1 cellular context compared by ENCODE assay signal in genomic region chr19:33406521-33407139, GRCh38.
TF ChIP-seq lines count a peak whose summit lies in the region.

No MANE protein-coding gene starts in this region.

TF ChIP-seq in HEK293, 187 proteins besides CTCF, POLR2A, EP300 and RAD21 (continued from another document):
- TF ChIP-seq ZNF280D (tag by site-specific recombination; IDR thresholded peaks at IDR 0.05) (no peak), ZNF148 (tag by site-specific recombination; IDR thresholded peaks at IDR 0.05; ENCODE audit: borderline replicate concordance) (no peak), OSR2 (tag by site-specific recombination; IDR thresholded peaks at IDR 0.05) (no peak), ZNF660 (tag by site-specific recombination; IDR thresholded peaks at IDR 0.05) (no peak; the same call in 1 of the 2 replicates), ZNF2 (tag by site-specific recombination; IDR thresholded peaks at IDR 0.05) (peak; percentile 99), HOXA7 (CRISPR knock-in tag; IDR thresholded peaks at IDR 0.05; ENCODE audit: borderline replicate concordance) (no peak), ZNF138 (tag by site-specific recombination; IDR thresholded peaks at IDR 0.05; ENCODE audit: borderline replicate concordance) (no peak), ZNF501 (tag by site-specific recombination; IDR thresholded peaks at IDR 0.05) (peak; percentile 58; the same call in 1 of the 2 replicates), ZFP41 (tag by site-specific recombination; IDR thresholded peaks at IDR 0.05; ENCODE audit: borderline replicate concordance) (no peak), ZNF76 (tag by site-specific recombination; IDR thresholded peaks at IDR 0.05; ENCODE audit: borderline replicate concordance, low read depth) (peak; percentile 40; the same call in 1 of the 2 replicates), KLF1 (tag by site-specific recombination; IDR thresholded peaks at IDR 0.05) (peak; percentile 41; the same call in 1 of the 2 replicates), PATZ1 (tag by site-specific recombination; IDR thresholded peaks at IDR 0.05) (peak; percentile 64), TSHZ1 (tag by site-specific recombination; IDR thresholded peaks at IDR 0.05; ENCODE audit: borderline replicate concordance) (no peak), ZNF521 (tag by site-specific recombination; IDR thresholded peaks at IDR 0.05) (0 out of 2 replicates have a peak, but pooled peaks have one; percentile 53), ZNF169 (tag by site-specific recombination; IDR thresholded peaks at IDR 0.05) (no peak), ZBTB48 (tag by site-specific recombination; IDR thresholded peaks at IDR 0.05) (no peak), ZNF174 (tag by site-specific recombination; IDR thresholded peaks at IDR 0.05) (no peak), ZBTB10 (tag by site-specific recombination; IDR thresholded peaks at IDR 0.05) (peak; percentile 42; the same call in 1 of the 2 replicates), ZNF747 (tag by site-specific recombination; IDR thresholded peaks at IDR 0.05) (no peak), ZNF560 (tag by site-specific recombination; IDR thresholded peaks at IDR 0.05; ENCODE audit: borderline replicate concordance) (no peak), ZNF423 (tag by site-specific recombination; IDR thresholded peaks at IDR 0.05) (no peak; the same call in 1 of the 2 replicates), PRDM4 (tag by site-specific recombination; IDR thresholded peaks at IDR 0.05) (no peak), ZNF274 (IDR thresholded peaks at IDR 0.05; ENCODE audit: low read length) (no peak), ZNF274 (tag by site-specific recombination; IDR thresholded peaks at IDR 0.05; ENCODE audit: borderline replicate concordance) (no peak), ZNF510 (tag by site-specific recombination; IDR thresholded peaks at IDR 0.05; ENCODE audit: insufficient replicate concordance) (no peak), ZNF629 (tag by site-specific recombination; IDR thresholded peaks at IDR 0.05) (peak; percentile 32), IKZF3 (tag by site-specific recombination; IDR thresholded peaks at IDR 0.05) (0 out of 2 replicates have a peak, but pooled peaks have one; percentile 8), EGR2 (tag by site-specific recombination; IDR thresholded peaks at IDR 0.05; ENCODE audit: low read depth) (0 out of 2 replicates have a peak, but pooled peaks have one; percentile 15), ZNF645 (tag by site-specific recombination; IDR thresholded peaks at IDR 0.05) (no peak), ZNF621 (tag by site-specific recombination; IDR thresholded peaks at IDR 0.05) (peak; percentile 9; the same call in 1 of the 2 replicates), ZNF600 (tag by site-specific recombination; IDR thresholded peaks at IDR 0.05) (no peak), SP7 (tag by site-specific recombination; IDR thresholded peaks at IDR 0.05) (0 out of 2 replicates have a peak, but pooled peaks have one; percentile 57), RBAK (tag by site-specific recombination; IDR thresholded peaks at IDR 0.05) (no peak), AEBP2 (tag by site-specific recombination; IDR thresholded peaks at IDR 0.05; ENCODE audit: borderline replicate concordance) (no peak; the same call in 1 of the 2 replicates), ZNF514 (tag by site-specific recombination; IDR thresholded peaks at IDR 0.05) (no peak), ZNF473 (tag by site-specific recombination; IDR thresholded peaks at IDR 0.05) (0 out of 2 replicates have a peak, but pooled peaks have one; percentile 10), ZNF548 (tag by site-specific recombination; IDR thresholded peaks at IDR 0.05) (no peak), ZBTB8A (tag by site-specific recombination; IDR thresholded peaks at IDR 0.05) (peak; percentile 48; the same call in 1 of the 2 replicates), ZNF529 (tag by site-specific recombination; IDR thresholded peaks at IDR 0.05; ENCODE audit: insufficient replicate concordance) (no peak), ZNF404 (tag by site-specific recombination; IDR thresholded peaks at IDR 0.05) (no peak), ZNF571 (tag by site-specific recombination; IDR thresholded peaks at IDR 0.05) (0 out of 2 replicates have a peak, but pooled peaks have one; percentile 48), ZNF558 (tag by site-specific recombination; IDR thresholded peaks at IDR 0.05) (no peak)
